7 cellular contexts compared by ENCODE assay signal in the genomic region with DNA sequence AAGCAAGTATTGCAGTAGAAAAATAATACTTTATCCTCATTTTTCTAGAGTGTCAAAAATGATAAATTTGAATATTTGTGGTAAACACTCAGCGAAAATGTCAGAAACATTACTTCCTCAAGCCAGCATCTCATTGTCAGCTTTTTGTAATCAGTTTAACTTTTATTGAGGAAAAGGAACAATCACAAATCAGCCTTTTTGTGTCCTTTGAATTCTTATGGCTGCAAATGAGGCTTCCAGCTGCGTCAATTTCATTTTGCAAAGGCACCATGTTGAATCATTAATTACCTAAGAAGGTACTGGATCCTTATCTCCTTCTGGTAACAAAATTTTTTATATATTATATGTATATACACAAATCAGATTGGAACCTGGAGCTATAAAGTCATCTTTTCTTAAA.
"Had no signal": no experiment of that assay in that cellular context is flagged by ENCODE, and none has a peak within 500 bp of the region (broad histone marks: within the 10 kb centered on the region; RNA-seq: fewer than 3 reads in every experiment).

No MANE protein-coding gene starts in this region.

- DNase-seq: IMR-90, KBM-7, KG1 had no signal

- ATAC-seq: HepG2, K562 had no signal

- H3K4me2 ChIP-seq: KMS-11 had no signal

- H3K4me3 ChIP-seq: K562 had no signal

- H3K9ac ChIP-seq: KMS-11 had no signal

- H3K27ac ChIP-seq: HL-60, KMS-11 had no signal
